ENCODE assay signal across 8 cellular contexts in genomic region chr16:4802659-4803287, GRCh38. TPM values are rescaled to one million over a fixed set of nuclear protein-coding genes. Genes with fewer than 3 reads are reported as not detected.
DNase-seq lines count a peak whose midpoint lies in the region; ATAC-seq and FAIRE-seq lines count a peak whose summit lies in the region.

No MANE protein-coding gene starts in this region.

- peak; percentile 92 for FAIRE-seq in GM19239 (lab: Jason Lieb, UNC)

- peak; percentile 92 for ATAC-seq in HG03439 (IDR thresholded peaks at IDR 0.05; ENCODE audit: unreplicated experiment)

- DNase-seq in AML-193 (lab: John Stamatoyannopoulos, UW) (peak; percentile 76 to 82), GM19239 (ENCODE audit: insufficient read length, low spot score) (peak; percentile 94), NCI-H460 (ENCODE audit: extremely low read depth, low read depth) (peak; percentile 92)
- peak; percentile 86 to 89 for DNase-seq in activated CD4-positive, alpha-beta T cell treated with anti-CD3 and anti-CD28 coated beads for 4 hours
- DNase-seq in stimulated activated CD4-positive, alpha-beta T cell treated with anti-CD3 and anti-CD28 coated beads, Interleukin-1b, Interleukin-23, amount 100 ng/mL, for 1 hour (ENCODE audit: low read depth in 2 of 2), result peak; percentile 55 to 83

- H3K27me3 ChIP-seq in layer of hippocampus (ENCODE audit: control insufficient read depth, insufficient read depth, low read length), result no peaks in the 10 kb centered on the region

- H3K27ac ChIP-seq in cingulate gyrus (ENCODE audit: low read depth, low read length) (peak overlapping the region; percentile 96), layer of hippocampus (ENCODE audit: low read depth, low read length) (peak overlapping the region; percentile 97)

RNA-seq across cellular contexts. Expression of gene ROGDI, which starts 0.3 kb away (rescaled TPM):
- 5.3 and 9.5 TPM in 2 replicates for total RNA-seq in NCI-H460 (2014; rRNA removed; shearing (Covaris generic))
- 28.8 and 40.0 TPM in 2 replicates for polyA plus RNA-seq in NCI-H460 (2014; cell fraction: nucleus; rRNA removed)

RNA-seq across cellular contexts. Expression of gene SMIM22, which starts 7.6 kb away (rescaled TPM):
- not detected in 2 replicates for total RNA-seq in NCI-H460 (2014; rRNA removed; shearing (Covaris generic))
- polyA plus RNA-seq in NCI-H460 (2014; cell fraction: nucleus; rRNA removed), result not detected in 2 replicates

RNA-seq across cellular contexts. Expression of gene SEPTIN12, which starts 14.6 kb away (rescaled TPM):
- not detected in 2 replicates for total RNA-seq in NCI-H460 (2014; rRNA removed; shearing (Covaris generic))
- polyA plus RNA-seq in NCI-H460 (2014; cell fraction: nucleus; rRNA removed), result not detected in 2 replicates

RNA-seq across cellular contexts. Expression of gene ZNF500, which starts 35.8 kb away (rescaled TPM):
- 6.2 and 7.0 TPM in 2 replicates for total RNA-seq in NCI-H460 (2014; rRNA removed; shearing (Covaris generic))
- polyA plus RNA-seq in NCI-H460 (2014; cell fraction: nucleus; rRNA removed), result 22.1 and 34.4 TPM in 2 replicates

RNA-seq across cellular contexts. Expression of gene GLYR1, which starts 44.3 kb away (rescaled TPM):
- total RNA-seq in NCI-H460 (2014; rRNA removed; shearing (Covaris generic)), result 21.8 and 31.1 TPM in 2 replicates
- 35.3 and 42.6 TPM in 2 replicates for polyA plus RNA-seq in NCI-H460 (2014; cell fraction: nucleus; rRNA removed)

Comparison
In these comparisons a context has a peak if more than half of its experiments do, and no peak if none do; other contexts are left out.
1. Peak in every context shown above with its lines: DNase-seq, ATAC-seq and H3K27ac ChIP-seq.